Comparison of ENCODE assay signal across 8 cellular contexts in genomic region chr12:39620664-39621658, GRCh38. TPM values are rescaled to one million over a fixed set of nuclear protein-coding genes. Genes with fewer than 3 reads are reported as not detected.
DNase-seq lines count a peak whose midpoint lies in the region; ATAC-seq and TF ChIP-seq lines count a peak whose summit lies in the region.

No MANE protein-coding gene starts in this region.

- POLR2A ChIA-PET in HEK293T (lab: Yijun Ruan, JAX): interaction anchor here (0.7 kb wide), 1 partner anchor 96 kb away, joined by 3 read pairs; no protein-coding TSS in a partner anchor

- H3K36me3 Mint-ChIP-seq in naive B cell: no peaks in the 10 kb centered on the region

- no peaks in the 10 kb centered on the region for H3K9me3 ChIP-seq in tibial nerve

- H3K36me3 ChIP-seq in brain microvascular endothelial cell (replicated peaks) (no peaks in the 10 kb centered on the region), tibial nerve (no peaks in the 10 kb centered on the region)

- CTCF ChIA-PET in HEK293T (lab: Yijun Ruan, JAX): no interaction called here

- peaks cover 0 to 11% (median 2%) of the 10 kb centered on the region in 4 donors for H3K4me1 ChIP-seq in tibial nerve

- H3K27ac ChIP-seq in brain microvascular endothelial cell (no peak overlapping the region), tibial nerve (peak overlapping the region in 3 of 4 donors; percentile 65 to 88 (median 83))

- TF ChIP-seq POLR2A in tibial nerve (IDR thresholded peaks at IDR 0.05): no peak

- H3K4me3 Mint-ChIP-seq in naive B cell: peak overlapping the region in 6 of 8 donors; percentile 22 to 58 (median 42)

- H3K4me3 ChIP-seq in brain microvascular endothelial cell (ENCODE audit: low read depth, low read length) (peak overlapping the region; percentile 64), tibial nerve (peak overlapping the region; percentile 39 to 61 (median 51))

- peaks cover 7 to 13% (median 9%) of the 10 kb centered on the region in 3 donors for H3K4me1 Mint-ChIP-seq in naive B cell

- H3K27me3 ChIP-seq in brain microvascular endothelial cell (replicated peaks) (no peaks in the 10 kb centered on the region), tibial nerve (no peaks in the 10 kb centered on the region)

- DNase-seq in GM13976 (ENCODE audit: low spot score): peak; percentile 48
- no peak for DNase-seq in HEK293T (ENCODE audit: extremely low spot score)
- DNase-seq in RPMI8226: peak; percentile 49
- DNase-seq in brain microvascular endothelial cell: no peak
- no peak for DNase-seq in naive B cell
- no peak for DNase-seq in tibial nerve (ENCODE audit: low spot score in 2 of 2)
- DNase-seq in glomerular visceral epithelial cell (ENCODE audit: extremely low spot score): no peak
- DNase-seq in activated CD4-positive, CD25-positive, alpha-beta regulatory T cell (lab: John Stamatoyannopoulos, UW): no peak

- H3K27ac Mint-ChIP-seq in naive B cell: peak overlapping the region in 5 of 6 donors; percentile 1 to 93 (median 78)

- TF ChIP-seq EP300 in tibial nerve (IDR thresholded peaks at IDR 0.05): no peak

- no peaks in the 10 kb centered on the region for H3K9me3 Mint-ChIP-seq in naive B cell

- 72 to 74% methylated on average over 11 of the region's 11 CpGs for WGBS in tibial nerve, 2 donors

- no peaks in the 10 kb centered on the region for H3K27me3 Mint-ChIP-seq in naive B cell

- in situ Hi-C loops in GM13976 (cut with MboI; ENCODE audit: low sequenced_read_pairs, unreplicated experiment) (loop anchor here (25.0 kb wide), 3 partner anchors 109 to 309 kb away; partner anchors contain the start of gene KIF21A), brain microvascular endothelial cell (cut with HindIII; ENCODE audit: low pct_ligation_motif_present, low sequenced_read_pairs) (no loop called here)

- no peak for ATAC-seq in naive B cell (ENCODE audit: low read depth in 2 of 2)

- TF ChIP-seq CTCF in GM13976 (IDR thresholded peaks at IDR 0.05; ENCODE audit: borderline replicate concordance, control extremely low read depth, extremely low read depth, insufficient read depth, missing control alignments) (no peak), brain microvascular endothelial cell (IDR thresholded peaks at IDR 0.05; ENCODE audit: low read depth, low read length, missing control alignments) (no peak), tibial nerve (IDR thresholded peaks at IDR 0.05) (no peak)

TF ChIP-seq in HEK293T, 16 proteins besides CTCF, POLR2A, EP300 and RAD21:
- TF ChIP-seq ZNF384 (IDR thresholded peaks at IDR 0.05) (peak; percentile 74), CTBP1 (IDR thresholded peaks at IDR 0.05; ENCODE audit: borderline replicate concordance) (no peak)

RNA-seq across cellular contexts. Expression of gene ABCD2, which starts 1.4 kb away (rescaled TPM):
- 1 to 10 TPM in 1 of 6 donors, under 1 TPM in 4, not detected in 1; 0.26 to 1.1 (median 0.30) TPM for polyA plus RNA-seq in naive B cell (ENCODE audit: low read depth in 6 of 6)
- 1 to 10 TPM; 4.8 to 8.8 (median 7.7) TPM for total RNA-seq in tibial nerve

Comparison
In these comparisons a context has a peak if more than half of its experiments do, and no peak if none do; other contexts are left out.
1. DNase-seq: peak in GM13976 (single experiment) and RPMI8226 (single experiment); none in HEK293T (single experiment), brain microvascular endothelial cell (single experiment), naive B cell (single experiment), tibial nerve (0 of 2), glomerular visceral epithelial cell (single experiment) and activated CD4-positive, CD25-positive, alpha-beta regulatory T cell (0 of 4).